Comparison of ENCODE assay signal across 8 cellular contexts in the genomic region with DNA sequence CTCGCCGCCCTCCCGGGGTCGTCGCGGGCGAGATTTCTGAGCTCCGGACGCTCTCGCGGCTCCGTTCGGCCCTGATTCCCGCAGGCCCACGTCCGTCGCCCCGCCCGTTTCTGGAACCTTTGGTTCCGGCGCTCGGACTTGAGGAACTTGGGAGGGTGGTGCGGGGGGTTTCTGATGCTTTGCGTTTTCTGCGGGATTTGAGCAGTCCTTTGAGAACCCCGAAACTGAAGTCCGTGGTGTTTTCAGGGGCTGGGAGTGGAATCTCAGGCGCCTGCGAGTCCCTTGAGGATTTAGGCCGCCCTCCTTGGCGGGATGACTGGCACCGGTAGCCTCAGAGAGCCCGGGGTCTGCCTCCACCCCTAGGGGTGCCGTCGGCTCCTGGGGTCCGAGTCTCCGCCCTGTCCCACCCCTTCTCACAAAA. TPM values are rescaled to one million over a fixed set of nuclear protein-coding genes. Genes with fewer than 3 reads are reported as not detected.
DNase-seq lines count a peak whose midpoint lies in the region; ATAC-seq and TF ChIP-seq lines count a peak whose summit lies in the region.

No MANE protein-coding gene starts in this region.

- peaks cover 12% of the 10 kb centered on the region for H3K4me1 ChIP-seq in BLaER1
- H3K4me1 ChIP-seq in Karpas-422 (ENCODE audit: low read length), result no peaks in the 10 kb centered on the region
- peaks cover 2% of the 10 kb centered on the region for H3K4me1 ChIP-seq in ectodermal cell (ENCODE audit: control insufficient read depth, insufficient read depth, low read length)
- peaks cover 6% of the 10 kb centered on the region for H3K4me1 ChIP-seq in mucosa of descending colon (ENCODE audit: low read depth)
- H3K4me1 ChIP-seq in vagina, result peaks cover 18% of the 10 kb centered on the region
- no peaks in the 10 kb centered on the region for H3K4me1 ChIP-seq in HAP-1

- H3K9me2 ChIP-seq in Karpas-422 (replicated peaks; ENCODE audit: insufficient read depth, low read length), result no peaks in the 10 kb centered on the region

- no peak overlapping the region; the same call in 1 of the 2 replicates for H3K9ac ChIP-seq in BLaER1
- peak overlapping the region; percentile 42; the same call in 1 of the 2 replicates for H3K9ac ChIP-seq in Karpas-422 (ENCODE audit: low read length)

- ATAC-seq in mucosa of descending colon, result peak; percentile 58
- ATAC-seq in GM18511 (IDR thresholded peaks at IDR 0.05; ENCODE audit: unreplicated experiment), result no peak

- no peak for TF ChIP-seq POLR2A in vagina (IDR thresholded peaks at IDR 0.05)

- no peaks in the 10 kb centered on the region for H3K79me2 ChIP-seq in Karpas-422 (ENCODE audit: low read length)

- H3K36me3 ChIP-seq in BLaER1 (no peaks in the 10 kb centered on the region), Karpas-422 (ENCODE audit: insufficient read depth, low read length) (no peaks in the 10 kb centered on the region), ectodermal cell (ENCODE audit: control insufficient read depth, insufficient read depth, low read length) (no peaks in the 10 kb centered on the region), mucosa of descending colon (ENCODE audit: low read depth) (no peaks in the 10 kb centered on the region), vagina (no peaks in the 10 kb centered on the region), HAP-1 (replicated peaks) (no peaks in the 10 kb centered on the region)

- H3K27me3 ChIP-seq in BLaER1, result no peaks in the 10 kb centered on the region
- no peaks in the 10 kb centered on the region for H3K27me3 ChIP-seq in Karpas-422 (ENCODE audit: low read length)
- no peaks in the 10 kb centered on the region for H3K27me3 ChIP-seq in ectodermal cell (ENCODE audit: control insufficient read depth, insufficient read depth, low read length, poor library complexity, severe bottlenecking)
- no peaks in the 10 kb centered on the region for H3K27me3 ChIP-seq in vagina
- no peaks in the 10 kb centered on the region for H3K27me3 ChIP-seq in HAP-1 (ENCODE audit: low read depth)

- TF ChIP-seq CTCF in mucosa of descending colon (IDR thresholded peaks at IDR 0.05) (no peak), vagina (IDR thresholded peaks at IDR 0.05) (no peak)

- peaks cover 34% of the 10 kb centered on the region for H3K9me3 ChIP-seq in BLaER1
- H3K9me3 ChIP-seq in Karpas-422 (ENCODE audit: low read length), result no peaks in the 10 kb centered on the region
- no peaks in the 10 kb centered on the region for H3K9me3 ChIP-seq in ectodermal cell (ENCODE audit: control insufficient read depth, low read length)
- H3K9me3 ChIP-seq in mucosa of descending colon, result no peaks in the 10 kb centered on the region
- no peaks in the 10 kb centered on the region for H3K9me3 ChIP-seq in vagina
- peaks cover 4% of the 10 kb centered on the region; the same call in 1 of the 2 replicates for H3K9me3 ChIP-seq in HAP-1

- in situ Hi-C loops in HAP-1 (cut with MboI; ENCODE audit: low sequenced_read_pairs), result no loop called here

- H2AFZ ChIP-seq in Karpas-422 (ENCODE audit: low read length), result no peak overlapping the region

- H4K20me1 ChIP-seq in BLaER1 (no peaks in the 10 kb centered on the region), Karpas-422 (ENCODE audit: insufficient read depth, low read depth, low read length) (no peaks in the 10 kb centered on the region)

- WGBS in ectodermal cell, 2 experiments, result 1 to 2% methylated on average over 37 of the region's 37 CpGs

- peak overlapping the region; percentile 53; the same call in 1 of the 2 replicates for H3K27ac ChIP-seq in BLaER1
- no peak overlapping the region for H3K27ac ChIP-seq in Karpas-422 (ENCODE audit: low read length)
- no peak overlapping the region for H3K27ac ChIP-seq in ectodermal cell (ENCODE audit: insufficient read depth, low read depth, low read length, poor library complexity, severe bottlenecking)
- peak overlapping the region; percentile 84 for H3K27ac ChIP-seq in vagina

- intact Hi-C loops in mucosa of descending colon (cut with DNase I, micrococcal nuclease), result no loop called here
- intact Hi-C loops in vagina (cut with DNase I), result no loop called here

- DNase-seq in Karpas-422 (peak; percentile 44), mucosa of descending colon (peak in 2 of 3 donors; percentile 45 to 49), vagina (ENCODE audit: extremely low spot score in 2 of 2) (peak in 1 of 2 donors; percentile 86), HAP-1 (ENCODE audit: low spot score in 2 of 2) (no peak), SHP77 (lab: John Stamatoyannopoulos, UW) (no peak)

- H3K4me3 ChIP-seq in BLaER1 (peak overlapping the region; percentile 62), Karpas-422 (ENCODE audit: low read length) (peak overlapping the region; percentile 44; the same call in 1 of the 2 replicates), ectodermal cell (ENCODE audit: insufficient read depth, low read depth, low read length) (peak overlapping the region; percentile 75), mucosa of descending colon (peak overlapping the region; percentile 20), vagina (peak overlapping the region; percentile 60 to 79), HAP-1 (no peak overlapping the region)

- H3K4me2 ChIP-seq in BLaER1 (peak overlapping the region; percentile 66), Karpas-422 (ENCODE audit: low read depth, low read length, poor library complexity, severe bottlenecking) (peak overlapping the region; percentile 32)

RNA-seq across cellular contexts. Expression of a gene that starts 0.3 kb away (rescaled TPM):
- total RNA-seq in Karpas-422 (2014; rRNA removed; shearing (Covaris generic); ENCODE audit: low replicate concordance), result 0.69 and 1.8 TPM in 2 replicates
- polyA plus RNA-seq in ectodermal cell (2013, experiment 1 of 4), result 36.9 TPM
- polyA plus RNA-seq in ectodermal cell (2013, experiment 2 of 4), result 33.2 TPM
- 27.7 TPM for polyA plus RNA-seq in ectodermal cell (2013, experiment 3 of 4)
- 30.3 TPM for polyA plus RNA-seq in ectodermal cell (2013, experiment 4 of 4)
- total RNA-seq in mucosa of descending colon, result 10 to 100 TPM; 16.8 to 33.3 (median 16.8) TPM
- 29.2 TPM for total RNA-seq in vagina

RNA-seq across cellular contexts. Expression of a gene that starts 42.6 kb away (rescaled TPM):
- not detected in 2 replicates for total RNA-seq in Karpas-422 (2014; rRNA removed; shearing (Covaris generic); ENCODE audit: low replicate concordance)
- polyA plus RNA-seq in ectodermal cell (2013, experiment 1 of 4), result not detected
- polyA plus RNA-seq in ectodermal cell (2013, experiment 2 of 4), result not detected
- not detected for polyA plus RNA-seq in ectodermal cell (2013, experiment 3 of 4)
- not detected for polyA plus RNA-seq in ectodermal cell (2013, experiment 4 of 4)
- total RNA-seq in mucosa of descending colon (1,000 to 10,000 TPM in 2 of 3 donors, 100 to 1,000 TPM in 1; 768 to 5,199 (median 1,319) TPM), vagina (not detected)

Comparison
In these comparisons a context has a peak if more than half of its experiments do, and no peak if none do; other contexts are left out.
1. H3K27ac ChIP-seq: peak in BLaER1 (single experiment) and vagina (single experiment); none in Karpas-422 (single experiment) and ectodermal cell (single experiment).
2. DNase-seq: peak in Karpas-422 (single experiment) and mucosa of descending colon (2 of 3); none in HAP-1 (0 of 2) and SHP77 (0 of 2).
3. RNA of a gene that starts 42.6 kb away (total RNA-seq): 768 to 5,199 TPM in mucosa of descending colon; not detected in Karpas-422 and not detected in vagina (single experiment); every median in the first group is over 100 times any median in the second.